1 cellular context compared by ENCODE assay signal in the genomic region with DNA sequence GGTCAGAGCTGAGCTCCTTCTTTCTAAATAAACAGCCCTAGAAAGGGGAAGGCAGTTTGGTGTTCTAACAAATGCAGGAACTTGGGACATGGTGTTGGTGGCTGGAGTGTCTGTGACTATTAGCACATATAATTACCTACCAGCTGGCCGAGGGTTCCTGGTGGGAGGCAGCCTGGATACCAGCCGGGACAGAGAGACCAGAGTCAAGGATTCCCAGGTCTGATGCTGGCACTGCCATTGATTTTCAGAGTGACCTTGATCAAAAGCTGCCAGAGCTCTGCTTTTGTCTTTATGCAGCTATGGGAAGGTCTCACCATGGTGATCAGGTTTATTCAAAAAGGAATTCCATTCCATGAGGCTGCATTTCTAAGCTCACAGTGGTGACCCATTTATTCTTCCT.
TF ChIP-seq lines count a peak whose summit lies in the region.

No MANE protein-coding gene starts in this region.

TF ChIP-seq in WTC11, 78 proteins besides CTCF, POLR2A, EP300 and RAD21 (continued from another document):
- TF ChIP-seq OVOL2 (CRISPR knock-in tag; IDR thresholded peaks at IDR 0.05; ENCODE audit: borderline replicate concordance) = no peak
- no peak for TF ChIP-seq FOXJ3 (CRISPR knock-in tag; IDR thresholded peaks at IDR 0.05; ENCODE audit: borderline replicate concordance)
- TF ChIP-seq, protein P1, sequence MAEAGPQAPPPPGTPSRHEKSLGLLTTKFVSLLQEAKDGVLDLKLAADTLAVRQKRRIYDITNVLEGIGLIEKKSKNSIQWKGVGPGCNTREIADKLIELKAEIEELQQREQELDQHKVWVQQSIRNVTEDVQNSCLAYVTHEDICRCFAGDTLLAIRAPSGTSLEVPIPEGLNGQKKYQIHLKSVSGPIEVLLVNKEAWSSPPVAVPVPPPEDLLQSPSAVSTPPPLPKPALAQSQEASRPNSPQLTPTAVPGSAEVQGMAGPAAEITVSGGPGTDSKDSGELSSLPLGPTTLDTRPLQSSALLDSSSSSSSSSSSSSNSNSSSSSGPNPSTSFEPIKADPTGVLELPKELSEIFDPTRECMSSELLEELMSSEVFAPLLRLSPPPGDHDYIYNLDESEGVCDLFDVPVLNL (CRISPR knock-in tag; IDR thresholded peaks at IDR 0.05; ENCODE audit: borderline replicate concordance, low read depth) = no peak
- TF ChIP-seq PREB (CRISPR knock-in tag; IDR thresholded peaks at IDR 0.05; ENCODE audit: borderline replicate concordance) = no peak
- no peak for TF ChIP-seq ZNF263 (CRISPR knock-in tag; IDR thresholded peaks at IDR 0.05; ENCODE audit: low read depth)
- no peak for TF ChIP-seq TCF7 (CRISPR knock-in tag; IDR thresholded peaks at IDR 0.05; ENCODE audit: low read depth)
